27 cellular contexts compared by ENCODE assay signal in genomic region chr1:107138166-107138565, GRCh38. TPM values are rescaled to one million over a fixed set of nuclear protein-coding genes. Genes with fewer than 3 reads are reported as not detected.
DNase-seq lines count a peak whose midpoint lies in the region; ATAC-seq and TF ChIP-seq lines count a peak whose summit lies in the region.
"Had no signal": no experiment of that assay in that cellular context is flagged by ENCODE, and none has a peak within 500 bp of the region (broad histone marks: within the 10 kb centered on the region; RNA-seq: fewer than 3 reads in every experiment).

No MANE protein-coding gene starts in this region.

- intact Hi-C loops in Calu3 (cut with micrococcal nuclease; ENCODE audit: unreplicated experiment), result no loop called here

- H3K9me3 ChIP-seq in Peyer's patch, result no peaks in the 10 kb centered on the region
- H3K9me3 ChIP-seq: BLaER1 treated with 17β-estradiol and CSF1 and Interleukin-3, amounts not matched to agents 10 nM and 100 nM; heart right ventricle; testis; vagina had no signal

- TF ChIP-seq CTCF in Calu3 (IDR thresholded peaks at IDR 0.05; ENCODE audit: unreplicated experiment), result no peak
- no peak for TF ChIP-seq CTCF in HFFc6 (IDR thresholded peaks at IDR 0.05)
- no peak for TF ChIP-seq CTCF in brain (conservative IDR thresholded peaks at IDR 0.05)
- no peak for TF ChIP-seq CTCF in Peyer's patch (IDR thresholded peaks at IDR 0.05)

- H3K4me3 ChIP-seq in Peyer's patch, result no peak overlapping the region
- H3K4me3 ChIP-seq: BLaER1 treated with 17β-estradiol and CSF1 and Interleukin-3, amounts not matched to agents 10 nM and 100 nM; GM23338; heart right ventricle; testis; vagina had no signal

- peaks cover 0 to 5% of the 10 kb centered on the region in 2 donors for H3K27me3 ChIP-seq in Peyer's patch
- H3K27me3 ChIP-seq: testis, vagina had no signal

- H3K4me1 Mint-ChIP-seq in Calu3 (ENCODE audit: low read depth, unreplicated experiment), result peaks cover 16% of the 10 kb centered on the region
- peaks cover 44% of the 10 kb centered on the region for H3K4me1 Mint-ChIP-seq in HFFc6 (ENCODE audit: low read depth)
- peaks cover 19% of the 10 kb centered on the region for H3K4me1 Mint-ChIP-seq in brain

- H3K4me1 ChIP-seq in Peyer's patch, result peaks cover 0 to 20% (median 3%) of the 10 kb centered on the region in 4 donors
- H3K4me1 ChIP-seq: parathyroid adenoma, testis had no signal

- H3K27ac ChIP-seq in Peyer's patch, result no peak overlapping the region
- H3K27ac ChIP-seq: BLaER1 treated with 17β-estradiol and CSF1 and Interleukin-3, amounts not matched to agents 10 nM and 100 nM; heart right ventricle; parathyroid adenoma; testis; vagina had no signal

- no peak for DNase-seq in Calu3
- no peak for DNase-seq in HFFc6
- peak; percentile 93 for DNase-seq in kidney glomerular epithelial cell (lab: John Stamatoyannopoulos, UW)
- DNase-seq in Peyer's patch, result no peak
- no peak for DNase-seq in GM19238 (ENCODE audit: insufficient read length, low spot score)
- DNase-seq: activated CD4-positive, alpha-beta memory T cell treated with anti-CD3 and anti-CD28 coated beads for 36 hours; activated CD8-positive, alpha-beta memory T cell treated with anti-CD3 and anti-CD28 coated beads, Interleukin-2, amount 50 U/mL, for 48 hours; heart right ventricle; left ventricle myocardium superior; NCI-H1092 treated with DMSO at 0.1 percent for 48 hours; NCI-H2029 treated with DMSO at 0.1 percent for 48 hours; NCI-H82; nephron progenitor cell; right cardiac atrium; Right ventricle myocardium superior; stimulated activated CD4-positive, alpha-beta T cell treated with anti-CD3 and anti-CD28 coated beads, Interleukin-4, amount 100 ng/mL, for 1 hour; stimulated activated naive CD4-positive, alpha-beta T cell treated with Interleukin-2 at 50 U/mL for 16 hours; testis had no signal

- ATAC-seq in HG02798 (IDR thresholded peaks at IDR 0.05; ENCODE audit: poor library complexity, unreplicated experiment) (no peak), GM21576 (IDR thresholded peaks at IDR 0.05; ENCODE audit: unreplicated experiment) (no peak)
- ATAC-seq: activated naive CD4-positive, alpha-beta T cell treated with anti-CD3 and anti-CD28 coated beads, Interleukin-2, amount 50 U/mL, for 72 hours; activated T-helper 17 cell treated with anti-CD3 and anti-CD28 coated beads, Interleukin-2, amount 50 U/mL, for 72 hours; GM23338; heart right ventricle; left ventricle myocardium superior; right cardiac atrium had no signal

- no peaks in the 10 kb centered on the region for H3K36me3 ChIP-seq in Peyer's patch
- H3K36me3 ChIP-seq: BLaER1 treated with 17β-estradiol and CSF1 and Interleukin-3, amounts not matched to agents 10 nM and 100 nM; heart right ventricle; vagina had no signal

- CTCF ChIA-PET in Calu3 (lab: Charles Lee), result no interaction called here

- BruUV-seq in Calu3 (replicated peaks; lab: Mats Ljungman, UMichigan), result no TSS peak

- H3K27me3 Mint-ChIP-seq in Calu3 (ENCODE audit: unreplicated experiment), result peaks cover 24% of the 10 kb centered on the region
- H3K27me3 Mint-ChIP-seq in HFFc6 (ENCODE audit: insufficient read depth), result peaks cover 2% of the 10 kb centered on the region; the same call in 1 of the 2 replicates
- H3K27me3 Mint-ChIP-seq in brain, result peaks cover 42% of the 10 kb centered on the region

- H3K9me3 Mint-ChIP-seq in Calu3 (ENCODE audit: low read depth, unreplicated experiment), result no peaks in the 10 kb centered on the region
- no peaks in the 10 kb centered on the region for H3K9me3 Mint-ChIP-seq in HFFc6
- H3K9me3 Mint-ChIP-seq in brain, result no peaks in the 10 kb centered on the region
- H3K9me3 Mint-ChIP-seq: activated CD4-positive, alpha-beta memory T cell treated with anti-CD3 and anti-CD28 coated beads for 36 hours; activated naive CD4-positive, alpha-beta T cell treated with anti-CD3 and anti-CD28 coated beads, Interleukin-2, amount 50 U/mL, for 72 hours; activated T-helper 17 cell treated with anti-CD3 and anti-CD28 coated beads, Interleukin-2, amount 50 U/mL, for 72 hours; GM23338; nephron progenitor cell had no signal

- peaks cover 20% of the 10 kb centered on the region for H3K36me3 Mint-ChIP-seq in Calu3 (ENCODE audit: insufficient read depth, unreplicated experiment)
- no peaks in the 10 kb centered on the region for H3K36me3 Mint-ChIP-seq in HFFc6 (ENCODE audit: low read depth)
- no peaks in the 10 kb centered on the region for H3K36me3 Mint-ChIP-seq in brain
- H3K36me3 Mint-ChIP-seq: activated CD4-positive, alpha-beta memory T cell treated with anti-CD3 and anti-CD28 coated beads for 36 hours; activated naive CD4-positive, alpha-beta T cell treated with anti-CD3 and anti-CD28 coated beads, Interleukin-2, amount 50 U/mL, for 72 hours had no signal

- TF ChIP-seq POLR2A in Peyer's patch (IDR thresholded peaks at IDR 0.05), result no peak

- H3K4me3 Mint-ChIP-seq in Calu3 (ENCODE audit: low read depth, unreplicated experiment) (no peak overlapping the region), HFFc6 (0 out of 2 replicates have a peak overlapping the region, but pooled peaks have one; percentile 18), brain (peak overlapping the region in 4 of 5 experiments; percentile 3 to 76 (median 42))
- H3K4me3 Mint-ChIP-seq: activated CD4-positive, alpha-beta memory T cell treated with anti-CD3 and anti-CD28 coated beads for 36 hours; activated T-helper 17 cell treated with anti-CD3 and anti-CD28 coated beads, Interleukin-2, amount 50 U/mL, for 72 hours had no signal

- H3K27ac Mint-ChIP-seq in Calu3 (ENCODE audit: unreplicated experiment) (peak overlapping the region; percentile 66), HFFc6 (peak overlapping the region; percentile 37; the same call in 1 of the 2 replicates), brain (peak overlapping the region in 1 of 5 experiments; percentile 7)
- H3K27ac Mint-ChIP-seq: activated CD4-positive, alpha-beta memory T cell treated with anti-CD3 and anti-CD28 coated beads for 36 hours; activated naive CD4-positive, alpha-beta T cell treated with anti-CD3 and anti-CD28 coated beads, Interleukin-2, amount 50 U/mL, for 72 hours; activated T-helper 17 cell treated with anti-CD3 and anti-CD28 coated beads, Interleukin-2, amount 50 U/mL, for 72 hours; GM23338; nephron progenitor cell had no signal

RNA-seq across cellular contexts. Expression of gene NTNG1, which starts 2.7 kb away (rescaled TPM):
- total RNA-seq in Calu3 (2022) (1.5 and 2.6 TPM in 2 replicates), Peyer's patch (10 to 100 TPM in 1 of 4 donors, not detected in 3; 17.3 TPM)
- total RNA-seq in HFFc6 (2021; fragmentation: NEBNext Ultra II Directional; extraction: Animal tissue kit (Norgen Biotek cat#: 25700)), result 1 to 10 TPM; 1.3 to 8.0 (median 2.2) TPM
- 1.3 TPM for polyA plus RNA-seq in brain (ENCODE audit: insufficient read depth, low read depth, low replicate concordance)
- total RNA-seq: activated CD4-positive, alpha-beta memory T cell treated with anti-CD3 and anti-CD28 coated beads for 36 hours; activated T-helper 17 cell treated with anti-CD3 and anti-CD28 coated beads, Interleukin-2, amount 50 U/mL, for 72 hours had no signal
- polyA plus RNA-seq: heart right ventricle had no signal
